Comparison of ENCODE assay signal across 14 cellular contexts in genomic region chr7:151367304-151367703, GRCh38. TPM values are rescaled to one million over a fixed set of nuclear protein-coding genes. Genes with fewer than 3 reads are reported as not detected.
DNase-seq lines count a peak whose midpoint lies in the region; ATAC-seq, FAIRE-seq and TF ChIP-seq lines count a peak whose summit lies in the region.
"Had no signal": no experiment of that assay in that cellular context is flagged by ENCODE, and none has a peak within 500 bp of the region (broad histone marks: within the 10 kb centered on the region; RNA-seq: fewer than 3 reads in every experiment).

No MANE protein-coding gene starts in this region.

- no peaks in the 10 kb centered on the region for H3K9me3 ChIP-seq in small intestine (ENCODE audit: control insufficient read depth, low read depth)

- H3K4me3 ChIP-seq in KMS-11 (IDR thresholded peaks at IDR 0.05; ENCODE audit: insufficient read depth, low read depth, low read length) (no peak overlapping the region), brain microvascular endothelial cell (ENCODE audit: low read depth, low read length) (no peak overlapping the region), small intestine (ENCODE audit: low read depth in 1 of 2, low read length in 2 of 2) (no peak overlapping the region)

- 68 to 94% (median 75%) methylated on average over 4 of the region's 4 CpGs for WGBS in small intestine, 3 donors

- no peak overlapping the region for H3K27ac ChIP-seq in KMS-11
- peak overlapping the region; percentile 31 for H3K27ac ChIP-seq in brain microvascular endothelial cell
- H3K27ac ChIP-seq in small intestine (ENCODE audit: low read depth in 1 of 2, low read length in 1 of 2): peak overlapping the region in 1 of 2 donors; percentile 37
- H3K27ac ChIP-seq: C4-2B had no signal

- H3K79me2 ChIP-seq in KMS-11 (ENCODE audit: insufficient read depth, low read depth): no peaks in the 10 kb centered on the region

- peaks cover 25% of the 10 kb centered on the region for H3K36me3 Mint-ChIP-seq in memory B cell

- H3K9ac ChIP-seq in KMS-11: no peak overlapping the region

- in situ Hi-C loops in brain microvascular endothelial cell (cut with HindIII; ENCODE audit: low pct_ligation_motif_present, low sequenced_read_pairs): no loop called here

- peak overlapping the region; percentile 46 for H3K27ac Mint-ChIP-seq in memory B cell
- H3K27ac Mint-ChIP-seq: activated CD4-positive, alpha-beta memory T cell treated with anti-CD3 and anti-CD28 coated beads for 36 hours had no signal

- H3K4me1 ChIP-seq in KMS-11 (ENCODE audit: low read depth, poor library complexity, severe bottlenecking) (peaks cover 36% of the 10 kb centered on the region), small intestine (ENCODE audit: control insufficient read depth in 2 of 2, insufficient read depth in 1 of 2, low read depth in 1 of 2, low read length in 1 of 2) (peaks cover 0 to 2% of the 10 kb centered on the region in 2 donors)

- H3K9me3 Mint-ChIP-seq in memory B cell: peaks cover 2% of the 10 kb centered on the region
- H3K9me3 Mint-ChIP-seq: activated CD4-positive, alpha-beta memory T cell treated with anti-CD3 and anti-CD28 coated beads for 36 hours had no signal

- ATAC-seq in memory B cell (ENCODE audit: low read depth): no peak

- H3K27me3 ChIP-seq in KMS-11 (ENCODE audit: insufficient read depth, low read depth) (no peaks in the 10 kb centered on the region), brain microvascular endothelial cell (replicated peaks) (no peaks in the 10 kb centered on the region), small intestine (ENCODE audit: control insufficient read depth in 2 of 2, insufficient read depth in 2 of 2, low read length in 2 of 2) (no peaks in the 10 kb centered on the region)

- no peaks in the 10 kb centered on the region for H3K27me3 Mint-ChIP-seq in memory B cell
- H3K27me3 Mint-ChIP-seq: activated CD4-positive, alpha-beta memory T cell treated with anti-CD3 and anti-CD28 coated beads for 36 hours had no signal

- H2AFZ ChIP-seq in KMS-11 (ENCODE audit: low read depth): no peak overlapping the region

- peaks cover 3% of the 10 kb centered on the region for H3K4me1 Mint-ChIP-seq in memory B cell

- TF ChIP-seq CTCF in KMS-11 (conservative IDR thresholded peaks at IDR 0.05; ENCODE audit: low read depth, low read length) (no peak), brain microvascular endothelial cell (IDR thresholded peaks at IDR 0.05; ENCODE audit: low read depth, low read length, missing control alignments) (no peak)

- no peaks in the 10 kb centered on the region for H4K20me1 ChIP-seq in KMS-11 (ENCODE audit: insufficient read depth)

- DNase-seq in brain microvascular endothelial cell (peak; percentile 16), memory B cell (ENCODE audit: low spot score in 2 of 2) (no peak), superior temporal gyrus (ENCODE audit: extremely low spot score) (peak; percentile 12), COR-L47 (lab: John Stamatoyannopoulos, UW) (no peak), small intestine (no peak), DMS153 (lab: John Stamatoyannopoulos, UW) (no peak)
- DNase-seq: dermis blood vessel endothelial cell, DMS79, left colon, NCI-H510A had no signal

- H3K4me3 Mint-ChIP-seq in memory B cell: no peak overlapping the region
- H3K4me3 Mint-ChIP-seq: activated CD4-positive, alpha-beta memory T cell treated with anti-CD3 and anti-CD28 coated beads for 36 hours had no signal

- no peaks in the 10 kb centered on the region for H3K36me3 ChIP-seq in KMS-11 (ENCODE audit: insufficient read depth)
- H3K36me3 ChIP-seq in brain microvascular endothelial cell (replicated peaks): no peaks in the 10 kb centered on the region
- peaks cover 11 to 14% of the 10 kb centered on the region in 2 donors for H3K36me3 ChIP-seq in small intestine (ENCODE audit: control insufficient read depth in 2 of 2, insufficient read depth in 2 of 2, low read length in 2 of 2)

- no peak for FAIRE-seq in small intestine (lab: Jason Lieb, UNC)
- FAIRE-seq: H1 had no signal

- peak overlapping the region; percentile 34; the same call in 1 of the 2 replicates for H3K4me2 ChIP-seq in KMS-11

RNA-seq across cellular contexts. Expression of gene NUB1, which starts 25.7 kb away (rescaled TPM):
- polyA plus RNA-seq in small intestine: 10 to 100 TPM; 37.4 to 70.8 (median 62.8) TPM

RNA-seq across cellular contexts. Expression of gene WDR86, which starts 42.5 kb away (rescaled TPM):
- polyA plus RNA-seq in small intestine: 1 to 10 TPM in 2 of 3 donors, not detected in 1; 1.1 to 1.8 TPM

Comparison
In these comparisons a context has a peak if more than half of its experiments do, and no peak if none do; other contexts are left out.
1. DNase-seq: peak in brain microvascular endothelial cell (single experiment) and superior temporal gyrus (single experiment); none in memory B cell (0 of 2), COR-L47 (single experiment), small intestine (single experiment) and DMS153 (single experiment).